Comparison of ENCODE assay signal across 1 cellular context in the genomic region with DNA sequence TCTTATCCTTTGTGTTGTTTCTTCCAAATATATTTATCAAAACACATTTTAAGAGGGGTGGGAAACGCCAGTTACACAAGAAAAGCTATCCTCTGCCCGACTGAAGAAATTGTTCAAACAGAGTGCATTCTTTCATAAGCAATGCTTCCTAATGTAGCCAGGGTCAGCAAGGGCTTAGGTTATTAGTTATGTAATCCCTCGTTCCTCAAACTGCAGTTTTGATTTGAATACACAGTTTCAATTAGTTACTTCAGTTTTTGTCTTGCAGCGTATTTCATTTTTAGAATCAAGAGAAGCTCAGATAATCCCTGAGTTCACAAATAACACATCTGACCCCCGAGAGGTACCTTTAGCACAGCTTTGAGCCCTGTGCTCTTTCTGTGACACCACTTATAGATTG.
TF ChIP-seq lines count a peak whose summit lies in the region.

No MANE protein-coding gene starts in this region.

TF ChIP-seq in HepG2, 621 proteins besides CTCF, POLR2A, EP300 and RAD21 (continued from another document):
- TF ChIP-seq RARG (CRISPR knock-in tag; IDR thresholded peaks at IDR 0.05; ENCODE audit: low read depth) (no peak), ZNF124 (CRISPR knock-in tag; IDR thresholded peaks at IDR 0.05) (no peak)
